22 cellular contexts compared by ENCODE assay signal in the genomic region with DNA sequence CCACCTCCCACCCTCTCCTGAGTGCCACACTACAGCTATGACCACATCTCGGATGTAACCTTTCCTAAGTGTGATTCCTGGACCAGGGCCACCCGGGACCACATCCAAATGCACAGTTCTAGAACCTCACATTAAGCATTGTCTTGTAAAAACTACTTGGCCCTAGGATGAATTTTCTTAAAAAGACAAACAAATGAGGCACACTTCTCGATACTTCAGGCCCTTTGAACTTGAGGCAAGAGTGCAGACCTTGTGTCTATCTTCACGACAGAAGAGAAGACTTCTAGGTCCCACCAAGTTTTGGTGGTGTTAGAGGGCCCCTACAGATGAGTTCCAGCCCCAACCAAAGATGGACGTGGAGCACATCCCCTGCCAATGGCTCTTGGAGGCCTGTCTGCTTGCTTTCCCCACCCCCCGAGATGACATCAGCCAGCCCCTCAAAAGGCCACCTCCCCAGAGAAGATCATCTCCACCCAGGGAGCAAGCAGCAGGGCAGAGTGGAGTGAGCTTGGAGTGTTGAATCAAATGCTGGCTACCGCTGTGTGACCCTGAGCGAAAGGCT. TPM values are rescaled to one million over a fixed set of nuclear protein-coding genes. Genes with fewer than 3 reads are reported as not detected.
DNase-seq lines count a peak whose midpoint lies in the region; ATAC-seq and TF ChIP-seq lines count a peak whose summit lies in the region.
"Had no signal": no experiment of that assay in that cellular context is flagged by ENCODE, and none has a peak within 500 bp of the region (broad histone marks: within the 10 kb centered on the region; RNA-seq: fewer than 3 reads in every experiment).

No MANE protein-coding gene starts in this region.

- no peaks in the 10 kb centered on the region for H3K9me3 Mint-ChIP-seq in activated T-cell treated with anti-CD3 and anti-CD28 coated beads, Interleukin-2, amount 50 U/mL, for 24 hours
- no peaks in the 10 kb centered on the region for H3K9me3 Mint-ChIP-seq in T-cell
- no peaks in the 10 kb centered on the region for H3K9me3 Mint-ChIP-seq in memory B cell
- H3K9me3 Mint-ChIP-seq in type B pancreatic cell, result no peaks in the 10 kb centered on the region
- no peaks in the 10 kb centered on the region for H3K9me3 Mint-ChIP-seq in activated CD4-positive, alpha-beta T cell treated with anti-CD3 and anti-CD28 coated beads, Interleukin-2, amount 10 ng/mL, durations not matched to agents 24 days and 14 days
- H3K9me3 Mint-ChIP-seq: nephron progenitor cell; T-helper 1 cell treated with Interleukin-12 subunit alpha and Interleukin-12 subunit beta and Interleukin-4 antibody, amounts not matched to agents 30 μg/mL and 1 μg/mL, for 36 hours had no signal

- DNase-seq in activated T-cell treated with anti-CD3 and anti-CD28 coated beads, Interleukin-2, amount 50 U/mL, for 24 hours, result peak; percentile 22
- DNase-seq in activated T-cell treated with anti-CD3 and anti-CD28 coated beads for 4 hours (no peak), T-cell (peak in 1 of 34 experiments; percentile 19), memory B cell (ENCODE audit: low spot score in 2 of 2) (no peak), type B pancreatic cell (ENCODE audit: extremely low spot score, unreplicated experiment) (peak; percentile 44), NCI-H187 (lab: John Stamatoyannopoulos, UW) (no peak)
- DNase-seq in activated CD4-positive, alpha-beta T cell treated with anti-CD3 and anti-CD28 coated beads, Interleukin-2, amount 10 ng/mL, durations not matched to agents 24 days and 14 days, result no peak
- DNase-seq: activated CD4-positive, CD25-positive, alpha-beta regulatory T cell; activated gamma-delta T cell treated with Interleukin-2 at 50 U/mL for 16 hours; anterior cingulate cortex; DMS79 treated with DMSO at 0.1 percent for 48 hours; hippocampal formation; Karpas-422; kidney; NCI-H1105; NCI-H524 treated with DMSO at 0.1 percent for 48 hours; nephron progenitor cell; SHP77; small intestine; stimulated activated CD4-positive, alpha-beta T cell treated with anti-CD3 and anti-CD28 coated beads, Interleukin-4, amount 100 ng/mL, for 4 hours had no signal

- peaks cover 88% of the 10 kb centered on the region for H3K4me1 Mint-ChIP-seq in activated T-cell treated with anti-CD3 and anti-CD28 coated beads, Interleukin-2, amount 50 U/mL, for 24 hours (ENCODE audit: low read depth)
- H3K4me1 Mint-ChIP-seq in T-cell (peaks cover 85 to 92% (median 89%) of the 10 kb centered on the region in 3 donors), memory B cell (peaks cover 63% of the 10 kb centered on the region), type B pancreatic cell (ENCODE audit: unreplicated experiment) (no peaks in the 10 kb centered on the region)
- peaks cover 62% of the 10 kb centered on the region for H3K4me1 Mint-ChIP-seq in activated CD4-positive, alpha-beta T cell treated with anti-CD3 and anti-CD28 coated beads, Interleukin-2, amount 10 ng/mL, durations not matched to agents 24 days and 14 days
- H3K4me1 Mint-ChIP-seq: nephron progenitor cell had no signal

- no peak overlapping the region for H3K27ac Mint-ChIP-seq in activated T-cell treated with anti-CD3 and anti-CD28 coated beads, Interleukin-2, amount 50 U/mL, for 24 hours
- H3K27ac Mint-ChIP-seq in T-cell (peak overlapping the region; percentile 88 to 98), memory B cell (peak overlapping the region; percentile 96), type B pancreatic cell (no peak overlapping the region)
- no peak overlapping the region for H3K27ac Mint-ChIP-seq in activated CD4-positive, alpha-beta T cell treated with anti-CD3 and anti-CD28 coated beads, Interleukin-2, amount 10 ng/mL, durations not matched to agents 24 days and 14 days
- H3K27ac Mint-ChIP-seq: nephron progenitor cell; T-helper 1 cell treated with Interleukin-12 subunit alpha and Interleukin-12 subunit beta and Interleukin-4 antibody, amounts not matched to agents 30 μg/mL and 1 μg/mL, for 36 hours had no signal

- H3K27me3 Mint-ChIP-seq in activated T-cell treated with anti-CD3 and anti-CD28 coated beads, Interleukin-2, amount 50 U/mL, for 24 hours, result no peaks in the 10 kb centered on the region
- no peaks in the 10 kb centered on the region for H3K27me3 Mint-ChIP-seq in T-cell
- no peaks in the 10 kb centered on the region for H3K27me3 Mint-ChIP-seq in memory B cell
- H3K27me3 Mint-ChIP-seq in type B pancreatic cell, result peaks cover 3% of the 10 kb centered on the region
- H3K27me3 Mint-ChIP-seq in activated CD4-positive, alpha-beta T cell treated with anti-CD3 and anti-CD28 coated beads, Interleukin-2, amount 10 ng/mL, durations not matched to agents 24 days and 14 days, result no peaks in the 10 kb centered on the region

- CTCF ChIA-PET in T-cell (lab: Charles Lee), result interaction anchor here (1.0 to 11.9 kb wide), 3 partner anchors 46 to 62 kb away, joined by 3 to 140 read pairs (median 4); partner anchors contain the start of gene SELPLG (in 1 of the 2)

- intact Hi-C loops in activated CD4-positive, alpha-beta T cell treated with anti-CD3 and anti-CD28 coated beads, Interleukin-2, amount 10 ng/mL, durations not matched to agents 24 days and 14 days (cut with micrococcal nuclease), result no loop called here

- H3K36me3 Mint-ChIP-seq in activated T-cell treated with anti-CD3 and anti-CD28 coated beads, Interleukin-2, amount 50 U/mL, for 24 hours (ENCODE audit: low read depth), result peaks cover 43% of the 10 kb centered on the region
- H3K36me3 Mint-ChIP-seq in T-cell (peaks cover 15% of the 10 kb centered on the region), memory B cell (peaks cover 19% of the 10 kb centered on the region), type B pancreatic cell (peaks cover 7% of the 10 kb centered on the region)
- peaks cover 37% of the 10 kb centered on the region for H3K36me3 Mint-ChIP-seq in activated CD4-positive, alpha-beta T cell treated with anti-CD3 and anti-CD28 coated beads, Interleukin-2, amount 10 ng/mL, durations not matched to agents 24 days and 14 days (ENCODE audit: low read depth)

- H3K4me3 Mint-ChIP-seq in activated T-cell treated with anti-CD3 and anti-CD28 coated beads, Interleukin-2, amount 50 U/mL, for 24 hours, result no peak overlapping the region
- H3K4me3 Mint-ChIP-seq in T-cell, result peak overlapping the region in 1 of 3 donors; percentile 15
- H3K4me3 Mint-ChIP-seq in memory B cell, result no peak overlapping the region
- no peak overlapping the region for H3K4me3 Mint-ChIP-seq in type B pancreatic cell
- H3K4me3 Mint-ChIP-seq in activated CD4-positive, alpha-beta T cell treated with anti-CD3 and anti-CD28 coated beads, Interleukin-2, amount 10 ng/mL, durations not matched to agents 24 days and 14 days, result no peak overlapping the region
- H3K4me3 Mint-ChIP-seq: nephron progenitor cell; T-helper 1 cell treated with Interleukin-12 subunit alpha and Interleukin-12 subunit beta and Interleukin-4 antibody, amounts not matched to agents 30 μg/mL and 1 μg/mL, for 36 hours had no signal

- POLR2A ChIA-PET in T-cell (lab: Charles Lee), result no interaction called here

- TF ChIP-seq CTCF in type B pancreatic cell (conservative IDR thresholded peaks at IDR 0.05), result no peak

- ATAC-seq in T-cell (replicated peaks in 1 of 4) (no peak), memory B cell (ENCODE audit: low read depth) (no peak), GM19397 (IDR thresholded peaks at IDR 0.05; ENCODE audit: unreplicated experiment) (no peak)

RNA-seq across cellular contexts. Expression of gene ISCU, which starts 9.3 kb away (rescaled TPM):
- total RNA-seq in T-cell, result 100 to 1,000 TPM; 108 to 190 (median 130) TPM
- 78.9 and 106 TPM in 2 replicates for total RNA-seq in type B pancreatic cell (ENCODE audit: low replicate concordance)
- total RNA-seq in activated CD4-positive, alpha-beta T cell treated with anti-CD3 and anti-CD28 coated beads, Interleukin-2, amount 10 ng/mL, durations not matched to agents 24 days and 14 days, result 61.5 and 66.1 TPM in 2 replicates

RNA-seq across cellular contexts. Expression of gene SART3, which starts 10.7 kb away (rescaled TPM):
- 100 to 1,000 TPM in 1 of 5 donors, 10 to 100 TPM in 4; 76.3 to 107 (median 84.9) TPM for total RNA-seq in T-cell
- total RNA-seq in type B pancreatic cell (ENCODE audit: low replicate concordance), result 48.5 and 72.6 TPM in 2 replicates
- 89.1 and 90.5 TPM in 2 replicates for total RNA-seq in activated CD4-positive, alpha-beta T cell treated with anti-CD3 and anti-CD28 coated beads, Interleukin-2, amount 10 ng/mL, durations not matched to agents 24 days and 14 days

RNA-seq across cellular contexts. Expression of gene TMEM119, which starts 26.2 kb away (rescaled TPM):
- 1 to 10 TPM in 2 of 5 donors, under 1 TPM in 3; 0.13 to 3.9 (median 0.98) TPM for total RNA-seq in T-cell
- total RNA-seq in type B pancreatic cell (ENCODE audit: low replicate concordance), result 0.33 and 27.2 TPM in 2 replicates
- 0.47 TPM in 1 of 2 replicates, not detected in the other for total RNA-seq in activated CD4-positive, alpha-beta T cell treated with anti-CD3 and anti-CD28 coated beads, Interleukin-2, amount 10 ng/mL, durations not matched to agents 24 days and 14 days

RNA-seq across cellular contexts. Expression of gene FICD, which starts 56.6 kb away (rescaled TPM):
- total RNA-seq in T-cell (1 to 10 TPM; 5.0 to 9.3 (median 7.8) TPM), type B pancreatic cell (ENCODE audit: low replicate concordance) (4.7 and 4.9 TPM in 2 replicates)
- total RNA-seq in activated CD4-positive, alpha-beta T cell treated with anti-CD3 and anti-CD28 coated beads, Interleukin-2, amount 10 ng/mL, durations not matched to agents 24 days and 14 days, result 5.9 and 6.6 TPM in 2 replicates

Comparison
In these comparisons a context has a peak if more than half of its experiments do, and no peak if none do; other contexts are left out.
1. DNase-seq: peak in activated T-cell treated with anti-CD3 and anti-CD28 coated beads, Interleukin-2, amount 50 U/mL, for 24 hours (single experiment) and type B pancreatic cell (single experiment); none in activated T-cell treated with anti-CD3 and anti-CD28 coated beads for 4 hours (single experiment), memory B cell (0 of 2), activated CD4-positive, alpha-beta T cell treated with anti-CD3 and anti-CD28 coated beads, Interleukin-2, amount 10 ng/mL, durations not matched to agents 24 days and 14 days (single experiment) and NCI-H187 (0 of 2).
2. H3K27ac Mint-ChIP-seq: peak in T-cell (2 of 2) and memory B cell (single experiment); none in activated T-cell treated with anti-CD3 and anti-CD28 coated beads, Interleukin-2, amount 50 U/mL, for 24 hours (single experiment), type B pancreatic cell (single experiment) and activated CD4-positive, alpha-beta T cell treated with anti-CD3 and anti-CD28 coated beads, Interleukin-2, amount 10 ng/mL, durations not matched to agents 24 days and 14 days (single experiment).